ENCODE assay signal across 18 cellular contexts in genomic region chr7:47202146-47202768, GRCh38.
"Had no signal": no experiment of that assay in that cellular context is flagged by ENCODE, and none has a peak within 500 bp of the region (broad histone marks: within the 10 kb centered on the region; RNA-seq: fewer than 3 reads in every experiment).

No MANE protein-coding gene starts in this region.

- H3K27me3 ChIP-seq: breast epithelium, pancreas, tibial artery had no signal

- H3K36me3 ChIP-seq: breast epithelium, pancreas, tibial artery had no signal

- DNase-seq: activated CD4-positive, alpha-beta T cell treated with anti-CD3 and anti-CD28 coated beads, Interleukin-2, amount 10 ng/mL, durations not matched to agents 24 days and 14 days; activated CD8-positive, alpha-beta memory T cell treated with anti-CD3 and anti-CD28 coated beads, Interleukin-2, amount 50 U/mL, for 4 hours; activated naive CD4-positive, alpha-beta T cell treated with anti-CD3 and anti-CD28 coated beads, Interleukin-2, amount 50 U/mL, for 16 hours; activated T-cell treated with anti-CD3 and anti-CD28 coated beads, Interleukin-2, amount 50 U/mL, for 4 hours; aorta; cerebellar nuclear complex; cortex of kidney; mesendoderm; naive thymus-derived CD8-positive, alpha-beta T cell; pancreas; stimulated activated CD8-positive, alpha-beta memory T cell treated with anti-CD3 and anti-CD28 coated beads, Interleukin-4, amount 100 ng/mL, for 48 hours; stimulated activated naive CD4-positive, alpha-beta T cell treated with Interleukin-2 at 50 U/mL for 16 hours; T-helper 1 cell; T-helper 9 cell; tibial artery had no signal

- H3K4me3 ChIP-seq: breast epithelium, pancreas, tibial artery had no signal

- H3K4me1 ChIP-seq: breast epithelium, pancreas, tibial artery had no signal

- H3K9me3 ChIP-seq: breast epithelium, pancreas, tibial artery had no signal

- H3K27ac ChIP-seq: breast epithelium, pancreas, tibial artery had no signal

- ATAC-seq: activated T-cell treated with anti-CD3 and anti-CD28 coated beads, Interleukin-2, amount 50 U/mL, for 4 hours; esophagus mucosa; naive thymus-derived CD8-positive, alpha-beta T cell; pancreas; sciatic nerve had no signal
